1 cellular context compared by ENCODE assay signal in genomic region chrX:38627683-38628082, GRCh38.
TF ChIP-seq lines count a peak whose summit lies in the region.

No MANE protein-coding gene starts in this region.

TF ChIP-seq in SK-N-SH, 30 proteins besides CTCF, POLR2A, EP300 and RAD21 (continued from another document):
- TF ChIP-seq, protein P1, sequence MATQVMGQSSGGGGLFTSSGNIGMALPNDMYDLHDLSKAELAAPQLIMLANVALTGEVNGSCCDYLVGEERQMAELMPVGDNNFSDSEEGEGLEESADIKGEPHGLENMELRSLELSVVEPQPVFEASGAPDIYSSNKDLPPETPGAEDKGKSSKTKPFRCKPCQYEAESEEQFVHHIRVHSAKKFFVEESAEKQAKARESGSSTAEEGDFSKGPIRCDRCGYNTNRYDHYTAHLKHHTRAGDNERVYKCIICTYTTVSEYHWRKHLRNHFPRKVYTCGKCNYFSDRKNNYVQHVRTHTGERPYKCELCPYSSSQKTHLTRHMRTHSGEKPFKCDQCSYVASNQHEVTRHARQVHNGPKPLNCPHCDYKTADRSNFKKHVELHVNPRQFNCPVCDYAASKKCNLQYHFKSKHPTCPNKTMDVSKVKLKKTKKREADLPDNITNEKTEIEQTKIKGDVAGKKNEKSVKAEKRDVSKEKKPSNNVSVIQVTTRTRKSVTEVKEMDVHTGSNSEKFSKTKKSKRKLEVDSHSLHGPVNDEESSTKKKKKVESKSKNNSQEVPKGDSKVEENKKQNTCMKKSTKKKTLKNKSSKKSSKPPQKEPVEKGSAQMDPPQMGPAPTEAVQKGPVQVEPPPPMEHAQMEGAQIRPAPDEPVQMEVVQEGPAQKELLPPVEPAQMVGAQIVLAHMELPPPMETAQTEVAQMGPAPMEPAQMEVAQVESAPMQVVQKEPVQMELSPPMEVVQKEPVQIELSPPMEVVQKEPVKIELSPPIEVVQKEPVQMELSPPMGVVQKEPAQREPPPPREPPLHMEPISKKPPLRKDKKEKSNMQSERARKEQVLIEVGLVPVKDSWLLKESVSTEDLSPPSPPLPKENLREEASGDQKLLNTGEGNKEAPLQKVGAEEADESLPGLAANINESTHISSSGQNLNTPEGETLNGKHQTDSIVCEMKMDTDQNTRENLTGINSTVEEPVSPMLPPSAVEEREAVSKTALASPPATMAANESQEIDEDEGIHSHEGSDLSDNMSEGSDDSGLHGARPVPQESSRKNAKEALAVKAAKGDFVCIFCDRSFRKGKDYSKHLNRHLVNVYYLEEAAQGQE (IDR thresholded peaks at IDR 0.05; ENCODE audit: low read depth, low read length): no peak
- TF ChIP-seq, protein P2, sequence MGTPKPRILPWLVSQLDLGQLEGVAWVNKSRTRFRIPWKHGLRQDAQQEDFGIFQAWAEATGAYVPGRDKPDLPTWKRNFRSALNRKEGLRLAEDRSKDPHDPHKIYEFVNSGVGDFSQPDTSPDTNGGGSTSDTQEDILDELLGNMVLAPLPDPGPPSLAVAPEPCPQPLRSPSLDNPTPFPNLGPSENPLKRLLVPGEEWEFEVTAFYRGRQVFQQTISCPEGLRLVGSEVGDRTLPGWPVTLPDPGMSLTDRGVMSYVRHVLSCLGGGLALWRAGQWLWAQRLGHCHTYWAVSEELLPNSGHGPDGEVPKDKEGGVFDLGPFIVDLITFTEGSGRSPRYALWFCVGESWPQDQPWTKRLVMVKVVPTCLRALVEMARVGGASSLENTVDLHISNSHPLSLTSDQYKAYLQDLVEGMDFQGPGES (IDR thresholded peaks at IDR 0.05; ENCODE audit: low read depth, low read length): no peak
- no peak for TF ChIP-seq MEF2A (IDR thresholded peaks at IDR 0.05; ENCODE audit: borderline replicate concordance, low read depth)
